8 cellular contexts compared by ENCODE assay signal in the genomic region with DNA sequence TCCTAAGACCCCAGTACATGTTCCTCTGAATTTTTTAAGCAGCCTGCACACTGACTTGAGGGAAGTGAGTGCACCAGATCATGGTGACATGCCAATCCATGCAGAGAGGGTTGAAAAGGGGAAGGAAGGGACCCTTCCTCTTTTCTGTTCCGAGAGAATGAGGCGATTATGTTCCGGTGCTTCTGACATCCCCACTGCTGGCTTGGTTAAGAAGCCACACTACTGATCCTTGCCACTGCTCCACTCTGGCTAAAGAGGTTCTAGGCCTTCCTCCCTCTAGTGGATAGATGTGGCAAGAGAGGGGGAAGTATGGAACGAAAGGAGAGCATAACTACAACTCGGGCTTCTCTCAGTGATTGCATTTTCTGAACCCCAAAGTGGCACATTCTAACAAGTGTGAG. TPM values are rescaled to one million over a fixed set of nuclear protein-coding genes. Genes with fewer than 3 reads are reported as not detected.
DNase-seq lines count a peak whose midpoint lies in the region; ATAC-seq and TF ChIP-seq lines count a peak whose summit lies in the region.

No MANE protein-coding gene starts in this region.

- H3K27me3 ChIP-seq in right atrium auricular region (no peaks in the 10 kb centered on the region), sigmoid colon (no peaks in the 10 kb centered on the region)

- H3K36me3 Mint-ChIP-seq in activated naive CD8-positive, alpha-beta T cell treated with anti-CD3 and anti-CD28 coated beads, Interleukin-2, amount 50 U/mL, for 24 hours (ENCODE audit: low read depth) = peaks cover 3% of the 10 kb centered on the region

- TF ChIP-seq CTCF in C4-2B (conservative IDR thresholded peaks at IDR 0.05) = peak; percentile 71
- TF ChIP-seq CTCF in right atrium auricular region (IDR thresholded peaks at IDR 0.05) = peak in 1 of 2 donors; percentile 71
- TF ChIP-seq CTCF in sigmoid colon (IDR thresholded peaks at IDR 0.05) = peak; percentile 31 to 52 (median 35)

- no peaks in the 10 kb centered on the region for H3K27me3 Mint-ChIP-seq in activated naive CD8-positive, alpha-beta T cell treated with anti-CD3 and anti-CD28 coated beads, Interleukin-2, amount 50 U/mL, for 24 hours

- DNase-seq in NOMO-1 (lab: John Stamatoyannopoulos, UW; ENCODE audit: unreplicated experiment in 2 of 2) = peak; percentile 91 to 96
- peak; percentile 25 for DNase-seq in activated naive CD8-positive, alpha-beta T cell treated with anti-CD3 and anti-CD28 coated beads, Interleukin-2, amount 50 U/mL, for 24 hours
- peak; percentile 70 for DNase-seq in right atrium auricular region (ENCODE audit: low spot score)
- DNase-seq in sigmoid colon = peak; percentile 74
- DNase-seq in NCI-H1105 treated with DMSO at 0.1 percent for 48 hours (lab: John Stamatoyannopoulos, UW) = no peak

- TF ChIP-seq EP300 in sigmoid colon (IDR thresholded peaks at IDR 0.05) = no peak

- TF ChIP-seq POLR2A in sigmoid colon (IDR thresholded peaks at IDR 0.05) = no peak

- ATAC-seq in GM18861 (IDR thresholded peaks at IDR 0.05; ENCODE audit: unreplicated experiment) (peak; percentile 53), HG03460 (IDR thresholded peaks at IDR 0.05; ENCODE audit: unreplicated experiment) (peak; percentile 53)
- ATAC-seq in activated naive CD8-positive, alpha-beta T cell treated with anti-CD3 and anti-CD28 coated beads, Interleukin-2, amount 50 U/mL, for 24 hours = peak; percentile 69

- WGBS in sigmoid colon, 2 donors = 14 to 21% methylated on average over 5 of the region's 5 CpGs

- H3K9me3 ChIP-seq in right atrium auricular region = no peaks in the 10 kb centered on the region
- H3K9me3 ChIP-seq in sigmoid colon = no peaks in the 10 kb centered on the region

- H3K27ac Mint-ChIP-seq in activated naive CD8-positive, alpha-beta T cell treated with anti-CD3 and anti-CD28 coated beads, Interleukin-2, amount 50 U/mL, for 24 hours = peak overlapping the region; percentile 57

- no peak overlapping the region for H3K27ac ChIP-seq in C4-2B
- H3K27ac ChIP-seq in right atrium auricular region = peak overlapping the region in 1 of 2 donors; percentile 97
- peak overlapping the region in 1 of 4 donors; percentile 96 for H3K27ac ChIP-seq in sigmoid colon

- H3K9me3 Mint-ChIP-seq in activated naive CD8-positive, alpha-beta T cell treated with anti-CD3 and anti-CD28 coated beads, Interleukin-2, amount 50 U/mL, for 24 hours = no peaks in the 10 kb centered on the region

- H3K4me1 Mint-ChIP-seq in activated naive CD8-positive, alpha-beta T cell treated with anti-CD3 and anti-CD28 coated beads, Interleukin-2, amount 50 U/mL, for 24 hours = peaks cover 27% of the 10 kb centered on the region

- H3K4me1 ChIP-seq in right atrium auricular region (peaks cover 0 to 46% of the 10 kb centered on the region in 2 donors), sigmoid colon (peaks cover 0 to 29% (median 16%) of the 10 kb centered on the region in 4 donors)

- H3K36me3 ChIP-seq in right atrium auricular region (peaks cover 5% of the 10 kb centered on the region), sigmoid colon (peaks cover 0 to 9% (median 0%) of the 10 kb centered on the region in 4 donors)

- H3K4me3 Mint-ChIP-seq in activated naive CD8-positive, alpha-beta T cell treated with anti-CD3 and anti-CD28 coated beads, Interleukin-2, amount 50 U/mL, for 24 hours = peak overlapping the region; percentile 46

- no peak overlapping the region for H3K4me3 ChIP-seq in right atrium auricular region
- no peak overlapping the region for H3K4me3 ChIP-seq in sigmoid colon

- intact Hi-C loops in sigmoid colon (cut with DNase I) = loop anchor here (2.0 kb wide), 1 partner anchor 38 kb away; a partner anchor contains a TSS

RNA-seq across cellular contexts. Expression of a gene that starts 1.8 kb away (rescaled TPM):
- total RNA-seq in right atrium auricular region (100 to 1,000 TPM in 1 of 2 donors, 10 to 100 TPM in 1; 85.9 to 104 TPM), sigmoid colon (10 to 100 TPM; 24.6 to 45.3 (median 36.2) TPM)
- 10 to 100 TPM in 1 of 3 donors, 1 to 10 TPM in 2; 8.6 to 27.1 (median 9.6) TPM for polyA plus RNA-seq in sigmoid colon

RNA-seq across cellular contexts. Expression of a gene that starts 10.8 kb away (rescaled TPM):
- total RNA-seq in right atrium auricular region = 100 to 1,000 TPM; 124 to 141 TPM
- 10 to 100 TPM; 57.4 to 76.2 (median 65.8) TPM for total RNA-seq in sigmoid colon
- polyA plus RNA-seq in sigmoid colon = 10 to 100 TPM; 54.4 to 82.9 (median 79.8) TPM

RNA-seq across cellular contexts. Expression of a gene that starts 38.3 kb away (rescaled TPM):
- total RNA-seq in right atrium auricular region (10 to 100 TPM; 29.6 to 39.1 TPM), sigmoid colon (10 to 100 TPM; 71.7 to 99.4 (median 88.2) TPM)
- polyA plus RNA-seq in sigmoid colon = 100 to 1,000 TPM in 1 of 3 donors, 10 to 100 TPM in 2; 72.5 to 108 (median 77.5) TPM

RNA-seq across cellular contexts. Expression of a gene that starts 41.9 kb away (rescaled TPM):
- total RNA-seq in right atrium auricular region = 10 to 100 TPM; 13.9 to 18.4 TPM
- 10 to 100 TPM; 12.9 to 23.9 (median 15.9) TPM for total RNA-seq in sigmoid colon
- polyA plus RNA-seq in sigmoid colon = 10 to 100 TPM; 17.6 to 27.0 (median 23.6) TPM

RNA-seq across cellular contexts. Expression of a gene that starts 57.4 kb away (rescaled TPM):
- total RNA-seq in right atrium auricular region (10 to 100 TPM; 16.3 to 19.2 TPM), sigmoid colon (10 to 100 TPM in 1 of 4 donors, 1 to 10 TPM in 3; 1.1 to 15.0 (median 2.8) TPM)
- polyA plus RNA-seq in sigmoid colon = under 1 TPM in 1 of 3 donors, not detected in 2; 0.52 TPM
